In the genomic region with DNA sequence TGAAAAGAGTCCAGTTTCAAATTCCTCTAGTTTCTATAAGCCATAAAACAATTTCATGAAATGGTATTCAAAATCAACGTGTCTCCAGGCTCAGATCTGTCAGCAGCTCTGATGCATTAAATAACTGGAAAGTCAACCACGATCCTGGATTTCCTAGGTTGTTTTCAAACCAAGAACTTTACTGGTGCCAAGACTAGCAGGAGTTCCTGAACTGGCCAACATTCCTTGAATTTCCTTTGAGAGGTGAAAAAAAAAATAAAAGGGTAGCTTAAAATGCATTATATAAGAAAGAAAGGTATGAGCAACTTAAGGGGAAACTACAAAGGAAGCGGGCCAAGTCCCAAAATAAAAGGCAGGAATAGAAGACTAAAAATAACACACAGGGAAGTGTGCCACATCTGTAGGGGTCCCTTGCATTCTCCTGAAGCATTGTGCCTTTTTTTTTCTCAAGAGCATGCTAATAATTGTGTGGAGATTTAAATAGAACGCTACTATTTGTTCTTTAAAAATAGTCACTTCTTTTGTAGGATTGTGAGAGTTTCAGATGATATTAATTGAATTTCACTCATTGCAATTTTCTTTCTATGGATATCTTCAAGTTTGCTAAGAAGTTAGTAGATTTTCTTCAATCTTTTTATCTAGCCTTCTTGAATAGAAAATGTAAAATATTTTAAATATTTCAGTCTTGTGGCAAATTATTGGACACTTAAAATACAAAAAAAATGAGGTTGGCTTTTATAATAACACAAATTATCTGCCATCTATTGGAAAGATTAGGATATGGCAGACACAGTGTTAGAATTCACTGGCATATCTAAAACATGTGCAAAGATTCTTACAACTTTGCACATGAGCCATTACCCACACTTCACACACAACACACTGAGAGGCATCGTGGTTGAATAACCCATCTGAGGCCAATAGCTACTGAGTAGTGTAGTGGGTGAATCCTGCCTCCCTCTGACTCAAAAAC, we compare ENCODE assay signal across 20 cellular contexts. TPM values are rescaled to one million over a fixed set of nuclear protein-coding genes. Genes with fewer than 3 reads are reported as not detected.
DNase-seq lines count a peak whose midpoint lies in the region; ATAC-seq and TF ChIP-seq lines count a peak whose summit lies in the region.
"Had no signal": no experiment of that assay in that cellular context is flagged by ENCODE, and none has a peak within 500 bp of the region (broad histone marks: within the 10 kb centered on the region; RNA-seq: fewer than 3 reads in every experiment).

No MANE protein-coding gene starts in this region.

- WGBS in right cardiac atrium = 45% methylated on average over 5 of the region's 5 CpGs

- H3K27me3 ChIP-seq in cardiac muscle cell (no peaks in the 10 kb centered on the region), right cardiac atrium (ENCODE audit: control insufficient read depth, insufficient read depth) (no peaks in the 10 kb centered on the region), brain microvascular endothelial cell (replicated peaks) (no peaks in the 10 kb centered on the region)

- no peaks in the 10 kb centered on the region for H3K36me3 ChIP-seq in cardiac muscle cell
- H3K36me3 ChIP-seq in brain microvascular endothelial cell (replicated peaks) = no peaks in the 10 kb centered on the region
- no peaks in the 10 kb centered on the region for H3K36me3 ChIP-seq in mucosa of descending colon (ENCODE audit: low read depth)

- H3K4me3 ChIP-seq in cardiac muscle cell (no peak overlapping the region), right cardiac atrium (ENCODE audit: low read length) (no peak overlapping the region), brain microvascular endothelial cell (ENCODE audit: low read depth, low read length) (no peak overlapping the region), fibroblast of the aortic adventitia (ENCODE audit: low read depth, low read length) (no peak overlapping the region), mucosa of descending colon (no peak overlapping the region)

- DNase-seq in cardiac muscle cell (ENCODE audit: low read depth in 1 of 2, low spot score in 1 of 2) = no peak
- no peak for DNase-seq in right cardiac atrium
- DNase-seq in brain microvascular endothelial cell = no peak
- peak; percentile 65 for DNase-seq in fibroblast of the aortic adventitia (ENCODE audit: low read depth)
- no peak for DNase-seq in RWPE1 (ENCODE audit: low spot score)
- no peak for DNase-seq in mucosa of descending colon
- no peak for DNase-seq in activated naive CD4-positive, alpha-beta T cell treated with anti-CD3 and anti-CD28 coated beads, Interleukin-2, amount 10 ng/mL, durations not matched to agents 7 days and 5 days
- DNase-seq in superior temporal gyrus (ENCODE audit: extremely low spot score) = no peak
- DNase-seq: 8988T, C1 segment of cervical spinal cord, DMS 273 treated with DMSO at 0.1 percent for 48 hours, GF-D8, KBM-7, NCI-H1436 treated with DMSO at 0.1 percent for 48 hours, NCI-H2081, NCI-H748 treated with DMSO at 0.1 percent for 48 hours, PC-3 had no signal

- H3K4me1 Mint-ChIP-seq in activated naive CD4-positive, alpha-beta T cell treated with anti-CD3 and anti-CD28 coated beads, Interleukin-2, amount 10 ng/mL, durations not matched to agents 7 days and 5 days = no peaks in the 10 kb centered on the region

- intact Hi-C loops in right cardiac atrium (cut with DNase I) = no loop called here
- intact Hi-C loops in mucosa of descending colon (cut with DNase I, micrococcal nuclease) = no loop called here

- TF ChIP-seq CTCF in cardiac muscle cell (IDR thresholded peaks at IDR 0.05; ENCODE audit: low read depth, low read length) = no peak
- peak; percentile 10 for TF ChIP-seq CTCF in brain microvascular endothelial cell (IDR thresholded peaks at IDR 0.05; ENCODE audit: low read depth, low read length, missing control alignments)
- TF ChIP-seq CTCF in fibroblast of the aortic adventitia (IDR thresholded peaks at IDR 0.05; ENCODE audit: insufficient read depth, low read length) = peak; percentile 19
- TF ChIP-seq CTCF in RWPE1 (conservative IDR thresholded peaks at IDR 0.05; ENCODE audit: low read depth) = no peak
- no peak for TF ChIP-seq CTCF in mucosa of descending colon (IDR thresholded peaks at IDR 0.05)

- H3K27ac ChIP-seq in cardiac muscle cell (peak overlapping the region; percentile 55), right cardiac atrium (ENCODE audit: low read length) (no peak overlapping the region), brain microvascular endothelial cell (no peak overlapping the region), RWPE1 (no peak overlapping the region)

- no peak overlapping the region for H3K27ac Mint-ChIP-seq in activated naive CD4-positive, alpha-beta T cell treated with anti-CD3 and anti-CD28 coated beads, Interleukin-2, amount 10 ng/mL, durations not matched to agents 7 days and 5 days

- H3K36me3 Mint-ChIP-seq in activated naive CD4-positive, alpha-beta T cell treated with anti-CD3 and anti-CD28 coated beads, Interleukin-2, amount 10 ng/mL, durations not matched to agents 7 days and 5 days = peaks cover 5% of the 10 kb centered on the region

- H3K4me1 ChIP-seq in cardiac muscle cell (ENCODE audit: low read depth) (peaks cover 13% of the 10 kb centered on the region), right cardiac atrium (ENCODE audit: control insufficient read depth, insufficient read depth, low read length) (no peaks in the 10 kb centered on the region), mucosa of descending colon (ENCODE audit: low read depth) (no peaks in the 10 kb centered on the region)

- no peaks in the 10 kb centered on the region for H3K9me3 ChIP-seq in cardiac muscle cell (ENCODE audit: low read depth)
- no peaks in the 10 kb centered on the region for H3K9me3 ChIP-seq in right cardiac atrium (ENCODE audit: control insufficient read depth, low read length)
- H3K9me3 ChIP-seq in mucosa of descending colon = no peaks in the 10 kb centered on the region

- peaks cover 8% of the 10 kb centered on the region for H3K27me3 Mint-ChIP-seq in activated naive CD4-positive, alpha-beta T cell treated with anti-CD3 and anti-CD28 coated beads, Interleukin-2, amount 10 ng/mL, durations not matched to agents 7 days and 5 days

- no peak overlapping the region for H3K4me3 Mint-ChIP-seq in activated naive CD4-positive, alpha-beta T cell treated with anti-CD3 and anti-CD28 coated beads, Interleukin-2, amount 10 ng/mL, durations not matched to agents 7 days and 5 days

- no peak for ATAC-seq in right cardiac atrium
- no peak for ATAC-seq in mucosa of descending colon
- ATAC-seq: PC-3 had no signal

- in situ Hi-C loops in brain microvascular endothelial cell (cut with HindIII; ENCODE audit: low pct_ligation_motif_present, low sequenced_read_pairs) = no loop called here

- H3K9me3 Mint-ChIP-seq in activated naive CD4-positive, alpha-beta T cell treated with anti-CD3 and anti-CD28 coated beads, Interleukin-2, amount 10 ng/mL, durations not matched to agents 7 days and 5 days = no peaks in the 10 kb centered on the region

- POLR2A ChIA-PET in RWPE1 (lab: Yijun Ruan, JAX; ENCODE audit: low non-redundant PET) = no interaction called here

- CTCF ChIA-PET in RWPE1 (lab: Yijun Ruan, JAX) = no interaction called here
- CTCF ChIA-PET in activated naive CD4-positive, alpha-beta T cell treated with anti-CD3 and anti-CD28 coated beads, Interleukin-2, amount 10 ng/mL, durations not matched to agents 7 days and 5 days (lab: Charles Lee) = interaction anchor here (0.9 to 1.7 kb wide), 6 partner anchors 10 to 63 kb away, joined by 3 to 8 read pairs (median 4); no protein-coding TSS in a partner anchor

RNA-seq across cellular contexts. Expression of a gene that starts 15.3 kb away (rescaled TPM):
- 0.35 and 1.7 TPM in 2 replicates for total RNA-seq in cardiac muscle cell
- polyA plus RNA-seq in cardiac muscle cell = 0.48 TPM in 1 of 2 replicates, not detected in the other
- total RNA-seq in right cardiac atrium = under 1 TPM in 2 of 4 donors, not detected in 2; 0.20 to 0.65 TPM
- 0.43 TPM for polyA plus RNA-seq in right cardiac atrium
- total RNA-seq in fibroblast of the aortic adventitia (ENCODE audit: low replicate concordance) = 1.1 and 19.6 TPM in 2 replicates
- total RNA-seq in mucosa of descending colon = not detected
- total RNA-seq: H4 had no signal

RNA-seq across cellular contexts. Expression of a gene that starts 53.9 kb away (rescaled TPM):
- total RNA-seq in cardiac muscle cell (not detected in 2 replicates), right cardiac atrium (under 1 TPM; 0.31 to 0.83 (median 0.56) TPM), fibroblast of the aortic adventitia (ENCODE audit: low replicate concordance) (not detected in 2 replicates), mucosa of descending colon (1 to 10 TPM in 1 of 3 donors, under 1 TPM in 2; 0.43 to 1.2 (median 0.73) TPM)
- polyA plus RNA-seq in cardiac muscle cell (not detected in 2 replicates), right cardiac atrium (0.41 TPM)
- total RNA-seq: Daoy, H4, NCI-H460, PC-3 had no signal

Comparison
In these comparisons a context has a peak if more than half of its experiments do, and no peak if none do; other contexts are left out.
1. CTCF ChIP-seq: peak in brain microvascular endothelial cell (single experiment) and fibroblast of the aortic adventitia (single experiment); none in cardiac muscle cell (single experiment), RWPE1 (single experiment) and mucosa of descending colon (single experiment).